29 cellular contexts compared by ENCODE assay signal in the genomic region with DNA sequence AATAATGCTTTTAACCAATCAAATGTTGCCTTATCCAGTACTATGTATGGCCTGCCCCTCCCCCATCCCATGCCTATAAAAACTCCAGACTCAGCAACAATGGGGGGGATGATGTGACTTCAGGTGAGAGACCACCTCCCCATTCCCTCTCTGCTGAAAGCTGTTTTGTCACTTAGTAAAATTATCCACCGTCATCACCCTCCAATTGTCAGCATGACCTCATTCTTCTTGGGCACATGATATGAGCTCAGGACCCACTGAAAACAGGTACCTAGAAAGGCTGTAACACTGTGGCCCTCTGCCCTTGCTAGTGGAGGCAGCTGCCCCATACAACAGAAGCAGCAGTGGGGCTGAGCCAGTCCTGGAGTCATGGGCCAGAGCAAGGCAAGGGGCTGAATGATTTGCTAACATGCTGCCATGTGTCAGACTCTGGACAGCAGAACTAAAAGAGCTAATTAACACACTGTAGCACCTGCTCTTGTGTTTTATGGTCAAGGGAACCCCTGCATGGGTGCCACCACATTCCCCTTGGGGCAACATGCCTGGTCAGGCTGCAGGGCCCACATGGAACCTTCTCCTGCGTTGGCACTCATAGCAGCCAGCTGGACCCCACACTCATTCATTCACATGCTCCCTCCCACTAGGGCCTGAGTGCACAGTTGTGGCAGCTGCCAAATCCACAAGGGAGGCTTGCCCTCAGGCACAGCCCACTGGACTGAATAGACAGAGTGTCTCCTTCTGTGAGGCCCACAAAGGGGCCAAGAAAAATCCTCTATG.
"Had no signal": no experiment of that assay in that cellular context is flagged by ENCODE, and none has a peak within 500 bp of the region (broad histone marks: within the 10 kb centered on the region; RNA-seq: fewer than 3 reads in every experiment).

No MANE protein-coding gene starts in this region.

- H3K36me3 ChIP-seq: ascending aorta, cardiac muscle cell had no signal

- H3K9me3 Mint-ChIP-seq: activated CD4-positive, alpha-beta T cell treated with anti-CD3 and anti-CD28 coated beads, Interleukin-2, amount 10 ng/mL, durations not matched to agents 24 days and 14 days; activated naive CD4-positive, alpha-beta T cell treated with anti-CD3 and anti-CD28 coated beads, Interleukin-2, amount 50 U/mL, for 24 hours had no signal

- H3K4me1 ChIP-seq: ascending aorta had no signal

- H3K27ac Mint-ChIP-seq: activated CD4-positive, alpha-beta T cell treated with anti-CD3 and anti-CD28 coated beads, Interleukin-2, amount 10 ng/mL, durations not matched to agents 24 days and 14 days; activated CD8-positive, alpha-beta T cell treated with anti-CD3 and anti-CD28 coated beads for 36 hours; activated naive CD4-positive, alpha-beta T cell treated with anti-CD3 and anti-CD28 coated beads, Interleukin-2, amount 50 U/mL, for 24 hours; activated naive CD8-positive, alpha-beta T cell treated with anti-CD3 and anti-CD28 coated beads, Interleukin-2, amount 10 ng/mL, durations not matched to agents 7 days and 5 days; activated T-cell treated with anti-CD3 and anti-CD28 coated beads, Interleukin-2, amount 50 U/mL, for 72 hours; activated T-helper 17 cell treated with anti-CD3 and anti-CD28 coated beads, Interleukin-2, amount 50 U/mL, for 72 hours; T-helper 1 cell treated with Interleukin-12 subunit alpha and Interleukin-12 subunit beta and Interleukin-4 antibody, amounts not matched to agents 30 μg/mL and 1 μg/mL, for 36 hours; T-helper 2 cell treated with Interferon-gamma antibody and Interleukin-4, amounts not matched to agents 5 μg/mL and 100 μg/mL, for 36 hours had no signal

- H3K9ac ChIP-seq: SK-N-SH had no signal

- H3K9me3 ChIP-seq: SK-N-SH had no signal

- H3K4me2 ChIP-seq: SK-N-SH had no signal

- H3K4me3 Mint-ChIP-seq: activated CD4-positive, alpha-beta T cell treated with anti-CD3 and anti-CD28 coated beads, Interleukin-2, amount 10 ng/mL, durations not matched to agents 24 days and 14 days; activated CD8-positive, alpha-beta T cell treated with anti-CD3 and anti-CD28 coated beads for 36 hours; activated naive CD4-positive, alpha-beta T cell treated with anti-CD3 and anti-CD28 coated beads, Interleukin-2, amount 50 U/mL, for 24 hours; activated naive CD8-positive, alpha-beta T cell treated with anti-CD3 and anti-CD28 coated beads, Interleukin-2, amount 10 ng/mL, durations not matched to agents 7 days and 5 days; activated T-cell treated with anti-CD3 and anti-CD28 coated beads, Interleukin-2, amount 50 U/mL, for 72 hours; activated T-helper 17 cell treated with anti-CD3 and anti-CD28 coated beads, Interleukin-2, amount 50 U/mL, for 72 hours; central memory CD8-positive, alpha-beta T cell; T-helper 1 cell treated with Interleukin-12 subunit alpha and Interleukin-12 subunit beta and Interleukin-4 antibody, amounts not matched to agents 30 μg/mL and 1 μg/mL, for 36 hours; T-helper 2 cell treated with Interferon-gamma antibody and Interleukin-4, amounts not matched to agents 5 μg/mL and 100 μg/mL, for 36 hours had no signal

- H3K4me1 Mint-ChIP-seq: activated CD4-positive, alpha-beta T cell treated with anti-CD3 and anti-CD28 coated beads, Interleukin-2, amount 10 ng/mL, durations not matched to agents 24 days and 14 days; activated naive CD4-positive, alpha-beta T cell treated with anti-CD3 and anti-CD28 coated beads, Interleukin-2, amount 50 U/mL, for 24 hours; activated naive CD8-positive, alpha-beta T cell treated with anti-CD3 and anti-CD28 coated beads, Interleukin-2, amount 10 ng/mL, durations not matched to agents 7 days and 5 days; activated T-helper 17 cell treated with anti-CD3 and anti-CD28 coated beads, Interleukin-2, amount 50 U/mL, for 72 hours; central memory CD8-positive, alpha-beta T cell had no signal

- H3K27me3 Mint-ChIP-seq: activated CD4-positive, alpha-beta T cell treated with anti-CD3 and anti-CD28 coated beads, Interleukin-2, amount 10 ng/mL, durations not matched to agents 24 days and 14 days; activated CD8-positive, alpha-beta T cell treated with anti-CD3 and anti-CD28 coated beads for 36 hours; activated naive CD4-positive, alpha-beta T cell treated with anti-CD3 and anti-CD28 coated beads, Interleukin-2, amount 50 U/mL, for 24 hours; activated naive CD8-positive, alpha-beta T cell treated with anti-CD3 and anti-CD28 coated beads, Interleukin-2, amount 10 ng/mL, durations not matched to agents 7 days and 5 days; activated T-helper 17 cell treated with anti-CD3 and anti-CD28 coated beads, Interleukin-2, amount 50 U/mL, for 72 hours; central memory CD8-positive, alpha-beta T cell had no signal

- H3K27ac ChIP-seq: ascending aorta, cardiac muscle cell, RWPE1 had no signal

- H3K4me3 ChIP-seq: ascending aorta, cardiac muscle cell had no signal

- DNase-seq: activated CD4-positive, alpha-beta T cell treated with anti-CD3 and anti-CD28 coated beads, Interleukin-2, amount 10 ng/mL, durations not matched to agents 24 days and 14 days; activated CD4-positive, alpha-beta T cell treated with anti-CD3 and anti-CD28 coated beads, Interleukin-2, amount 50 U/mL, for 4 hours; activated CD8-positive, alpha-beta T cell treated with anti-CD3 and anti-CD28 coated beads for 36 hours; activated effector memory CD4-positive, alpha-beta T cell treated with anti-CD3 and anti-CD28 coated beads, Interleukin-2, amount 50 U/mL, for 16 hours; activated naive CD4-positive, alpha-beta T cell; activated naive CD8-positive, alpha-beta T cell treated with anti-CD3 and anti-CD28 coated beads, Interleukin-2, amount 10 ng/mL, durations not matched to agents 7 days and 5 days; activated T-cell treated with anti-CD3 and anti-CD28 coated beads, Interleukin-2, amount 50 U/mL, for 1 hour; activated T-cell treated with anti-CD3 and anti-CD28 coated beads, Interleukin-2, amount 50 U/mL, for 72 hours; amygdala; Kasumi-1; KG1; MM.1S; MV-4-11; NCI-H1092; NCI-H1436 treated with DMSO at 0.1 percent for 48 hours; NCI-H1694 treated with DMSO at 0.1 percent for 48 hours; NCI-H2029; NCI-H2171; NCI-H510A; Right ventricle myocardium superior; SK-N-SH had no signal

- H3K27me3 ChIP-seq: ascending aorta, cardiac muscle cell had no signal

- H3K36me3 Mint-ChIP-seq: activated naive CD4-positive, alpha-beta T cell treated with anti-CD3 and anti-CD28 coated beads, Interleukin-2, amount 50 U/mL, for 24 hours; activated naive CD8-positive, alpha-beta T cell treated with anti-CD3 and anti-CD28 coated beads, Interleukin-2, amount 10 ng/mL, durations not matched to agents 7 days and 5 days had no signal
